8 cellular contexts compared by ENCODE assay signal in genomic region chrX:109732319-109732779, GRCh38. TPM values are rescaled to one million over a fixed set of nuclear protein-coding genes. Genes with fewer than 3 reads are reported as not detected.
DNase-seq lines count a peak whose midpoint lies in the region; ATAC-seq lines count a peak whose summit lies in the region.

No MANE protein-coding gene starts in this region.

- no CpG with 5 or more reads among the region's 14 CpGs for WGBS in iPS DF 6.9 (ENCODE audit: insufficient coverage, insufficient read length)

- H3K36me3 ChIP-seq in iPS DF 6.9 (ENCODE audit: control insufficient read depth, insufficient read depth, low read length), result no peaks in the 10 kb centered on the region
- no peaks in the 10 kb centered on the region for H3K36me3 ChIP-seq in skeletal muscle tissue (ENCODE audit: control insufficient read depth in 3 of 3, insufficient read depth in 3 of 3, low read length in 3 of 3)

- H3K4me3 ChIP-seq in iPS DF 6.9 (ENCODE audit: low read length), result peak overlapping the region; percentile 83
- peak overlapping the region; percentile 71 to 87 (median 82) for H3K4me3 ChIP-seq in skeletal muscle tissue (ENCODE audit: low read length in 3 of 3)

- no peaks in the 10 kb centered on the region for H3K27me3 ChIP-seq in iPS DF 6.9 (ENCODE audit: control insufficient read depth, insufficient read depth, low read length)
- H3K27me3 ChIP-seq in skeletal muscle tissue (ENCODE audit: control insufficient read depth in 3 of 3, insufficient read depth in 3 of 3, low read length in 3 of 3), result no peaks in the 10 kb centered on the region

- peak overlapping the region; percentile 84 to 88 (median 85) for H3K9ac ChIP-seq in skeletal muscle tissue (ENCODE audit: low read depth in 1 of 3, low read length in 3 of 3)

- ATAC-seq in HG02943 (IDR thresholded peaks at IDR 0.05; ENCODE audit: low read depth, unreplicated experiment) (peak; percentile 28), HG03469 (IDR thresholded peaks at IDR 0.05; ENCODE audit: unreplicated experiment) (no peak)

- H3K4me1 ChIP-seq in iPS DF 6.9 (ENCODE audit: control insufficient read depth, insufficient read depth, low read length) (no peaks in the 10 kb centered on the region), skeletal muscle tissue (ENCODE audit: control insufficient read depth in 3 of 3, insufficient read depth in 3 of 3, low read length in 3 of 3) (peaks cover 0 to 8% (median 0%) of the 10 kb centered on the region in 3 donors)

- H3K27ac ChIP-seq in iPS DF 6.9 (ENCODE audit: low read length) (no peak overlapping the region), skeletal muscle tissue (ENCODE audit: low read depth, low read length) (peak overlapping the region; percentile 86)

- DNase-seq in activated naive CD4-positive, alpha-beta T cell treated with Interleukin-2 at 50 U/mL for 16 hours, result peak; percentile 16
- no peak for DNase-seq in activated naive CD4-positive, alpha-beta T cell (lab: John Stamatoyannopoulos, UW)
- DNase-seq in OCI-M1 (lab: John Stamatoyannopoulos, UW) (peak; percentile 65), amniotic epithelial cell (ENCODE audit: low read depth) (peak; percentile 57), iPS DF 6.9 (ENCODE audit: low read depth, low spot score) (no peak)

- no peaks in the 10 kb centered on the region for H3K9me3 ChIP-seq in iPS DF 6.9 (ENCODE audit: control insufficient read depth, insufficient read depth, low read length)
- no peaks in the 10 kb centered on the region for H3K9me3 ChIP-seq in skeletal muscle tissue (ENCODE audit: control insufficient read depth in 3 of 3, low read length in 3 of 3)

RNA-seq across cellular contexts. Expression of gene ACSL4, which starts 0.7 kb away (rescaled TPM):
- total RNA-seq in skeletal muscle tissue, result 27.7 TPM

Comparison
In these comparisons a context has a peak if more than half of its experiments do, and no peak if none do; other contexts are left out.
1. DNase-seq: peak in activated naive CD4-positive, alpha-beta T cell treated with Interleukin-2 at 50 U/mL for 16 hours (single experiment), OCI-M1 (single experiment) and amniotic epithelial cell (single experiment); none in activated naive CD4-positive, alpha-beta T cell (0 of 4) and iPS DF 6.9 (single experiment).